In genomic region chr1:6359568-6360496, GRCh38 we compare ENCODE assay signal across 8 cellular contexts. TPM values are rescaled to one million over a fixed set of nuclear protein-coding genes. Genes with fewer than 3 reads are reported as not detected.
DNase-seq lines count a peak whose midpoint lies in the region; ATAC-seq and TF ChIP-seq lines count a peak whose summit lies in the region.

No MANE protein-coding gene starts in this region.

- peak overlapping the region; percentile 73; the same call in 1 of the 2 replicates for H3K27ac Mint-ChIP-seq in HFFc6
- peak overlapping the region; percentile 92 for H3K27ac Mint-ChIP-seq in activated T-helper 2 cell treated with anti-CD3 and anti-CD28 coated beads, Interferon-gamma antibody, Interleukin-2, Interleukin-4, amounts not matched to agents 10 μg/mL and 5 μg/mL and 100 μg/mL, durations not matched to agents 14 hours and 24 hours and 36 hours

- no peaks in the 10 kb centered on the region for H3K36me3 Mint-ChIP-seq in HFFc6 (ENCODE audit: low read depth)
- peaks cover 14% of the 10 kb centered on the region for H3K36me3 Mint-ChIP-seq in activated T-helper 2 cell treated with anti-CD3 and anti-CD28 coated beads, Interferon-gamma antibody, Interleukin-2, Interleukin-4, amounts not matched to agents 10 μg/mL and 5 μg/mL and 100 μg/mL, durations not matched to agents 14 hours and 24 hours and 36 hours (ENCODE audit: low read depth)

- H3K4me1 Mint-ChIP-seq in HFFc6 (ENCODE audit: low read depth), result peaks cover 19% of the 10 kb centered on the region
- peaks cover 40% of the 10 kb centered on the region for H3K4me1 Mint-ChIP-seq in activated T-helper 2 cell treated with anti-CD3 and anti-CD28 coated beads, Interferon-gamma antibody, Interleukin-2, Interleukin-4, amounts not matched to agents 10 μg/mL and 5 μg/mL and 100 μg/mL, durations not matched to agents 14 hours and 24 hours and 36 hours (ENCODE audit: low read depth)

- intact Hi-C loops in activated T-helper 2 cell treated with anti-CD3 and anti-CD28 coated beads, Interferon-gamma antibody, Interleukin-2, Interleukin-4, amounts not matched to agents 10 μg/mL and 5 μg/mL and 100 μg/mL, durations not matched to agents 14 hours and 24 hours and 36 hours (cut with micrococcal nuclease), result loop anchor here (1.0 kb wide), 1 partner anchor 33 kb away; the partner anchor contains the start of gene ACOT7
- intact Hi-C loops in Right ventricle myocardium superior (cut with DNase I) (loop anchor here (5.0 kb wide), 1 partner anchor 37 kb away; no protein-coding TSS in a partner anchor), sciatic nerve (cut with DNase I) (no loop called here)

- DNase-seq in GM13977 (ENCODE audit: low spot score), result peak; percentile 79
- DNase-seq in HFFc6, result peak; percentile 8
- DNase-seq in NCI-H2196 treated with DMSO at 0.1 percent for 48 hours (lab: John Stamatoyannopoulos, UW; ENCODE audit: unreplicated experiment), result peak; percentile 42
- peak; percentile 71 for DNase-seq in activated T-helper 2 cell treated with anti-CD3 and anti-CD28 coated beads, Interferon-gamma antibody, Interleukin-2, Interleukin-4, amounts not matched to agents 10 μg/mL and 5 μg/mL and 100 μg/mL, durations not matched to agents 14 hours and 24 hours and 36 hours (ENCODE audit: low spot score)
- DNase-seq in Right ventricle myocardium superior, result peak; percentile 74
- peak; percentile 78 for DNase-seq in sciatic nerve (ENCODE audit: low spot score)
- no peak for DNase-seq in GDM1 (lab: John Stamatoyannopoulos, UW)
- DNase-seq in NCI-H774 (lab: John Stamatoyannopoulos, UW), result no peak

- no peaks in the 10 kb centered on the region for H3K9me3 Mint-ChIP-seq in HFFc6
- H3K9me3 Mint-ChIP-seq in activated T-helper 2 cell treated with anti-CD3 and anti-CD28 coated beads, Interferon-gamma antibody, Interleukin-2, Interleukin-4, amounts not matched to agents 10 μg/mL and 5 μg/mL and 100 μg/mL, durations not matched to agents 14 hours and 24 hours and 36 hours, result no peaks in the 10 kb centered on the region

- TF ChIP-seq CTCF in GM13977 (IDR thresholded peaks at IDR 0.05; ENCODE audit: extremely low read depth, insufficient read depth, missing control alignments) (no peak), HFFc6 (IDR thresholded peaks at IDR 0.05) (peak; percentile 15; the same call in 1 of the 2 replicates)

- peaks cover 1% of the 10 kb centered on the region; the same call in 1 of the 2 replicates for H3K27me3 Mint-ChIP-seq in HFFc6 (ENCODE audit: insufficient read depth)
- H3K27me3 Mint-ChIP-seq in activated T-helper 2 cell treated with anti-CD3 and anti-CD28 coated beads, Interferon-gamma antibody, Interleukin-2, Interleukin-4, amounts not matched to agents 10 μg/mL and 5 μg/mL and 100 μg/mL, durations not matched to agents 14 hours and 24 hours and 36 hours (ENCODE audit: low read depth), result no peaks in the 10 kb centered on the region

- peak overlapping the region; percentile 41; the same call in 1 of the 2 replicates for H3K4me3 Mint-ChIP-seq in HFFc6
- peak overlapping the region; percentile 54 for H3K4me3 Mint-ChIP-seq in activated T-helper 2 cell treated with anti-CD3 and anti-CD28 coated beads, Interferon-gamma antibody, Interleukin-2, Interleukin-4, amounts not matched to agents 10 μg/mL and 5 μg/mL and 100 μg/mL, durations not matched to agents 14 hours and 24 hours and 36 hours (ENCODE audit: low read depth)

- in situ Hi-C loops in GM13977 (cut with MboI; ENCODE audit: low pct_unique_long_range_greater_than_20kb, low sequenced_read_pairs, unreplicated experiment), result loop anchor here (10.0 kb wide), 1 partner anchor 55 kb away; the partner anchor contains the start of gene HES2

- ATAC-seq in Right ventricle myocardium superior (ENCODE audit: poor library complexity), result peak; percentile 80
- ATAC-seq in sciatic nerve, result peak; percentile 77

RNA-seq across cellular contexts. Expression of gene ACOT7, which starts 33.7 kb away (rescaled TPM):
- total RNA-seq in HFFc6 (2021; fragmentation: NEBNext Ultra II Directional; extraction: Animal tissue kit (Norgen Biotek cat#: 25700)), result 100 to 1,000 TPM; 103 to 125 (median 111) TPM
- total RNA-seq in activated T-helper 2 cell treated with anti-CD3 and anti-CD28 coated beads, Interferon-gamma antibody, Interleukin-2, Interleukin-4, amounts not matched to agents 10 μg/mL and 5 μg/mL and 100 μg/mL, durations not matched to agents 14 hours and 24 hours and 36 hours, result 128 and 132 TPM in 2 replicates
- total RNA-seq in Right ventricle myocardium superior (8.5 TPM), sciatic nerve (11.9 TPM)

RNA-seq across cellular contexts. Expression of gene HES2, which starts 59.9 kb away (rescaled TPM):
- under 1 TPM in 4 of 6 experiments, not detected in 2; 0.14 to 0.35 (median 0.30) TPM for total RNA-seq in HFFc6 (2021; fragmentation: NEBNext Ultra II Directional; extraction: Animal tissue kit (Norgen Biotek cat#: 25700))
- 0.21 and 0.51 TPM in 2 replicates for total RNA-seq in activated T-helper 2 cell treated with anti-CD3 and anti-CD28 coated beads, Interferon-gamma antibody, Interleukin-2, Interleukin-4, amounts not matched to agents 10 μg/mL and 5 μg/mL and 100 μg/mL, durations not matched to agents 14 hours and 24 hours and 36 hours
- not detected for total RNA-seq in Right ventricle myocardium superior
- total RNA-seq in sciatic nerve, result not detected

Comparison
In these comparisons a context has a peak if more than half of its experiments do, and no peak if none do; other contexts are left out.
1. DNase-seq: peak in GM13977 (single experiment), HFFc6 (single experiment), NCI-H2196 treated with DMSO at 0.1 percent for 48 hours (single experiment), activated T-helper 2 cell treated with anti-CD3 and anti-CD28 coated beads, Interferon-gamma antibody, Interleukin-2, Interleukin-4, amounts not matched to agents 10 μg/mL and 5 μg/mL and 100 μg/mL, durations not matched to agents 14 hours and 24 hours and 36 hours (single experiment), Right ventricle myocardium superior (single experiment) and sciatic nerve (single experiment); none in GDM1 (single experiment) and NCI-H774 (single experiment).